ENCODE assay signal across 1 cellular context in genomic region chr2:189163889-189164288, GRCh38.
TF ChIP-seq lines count a peak whose summit lies in the region.

No MANE protein-coding gene starts in this region.

TF ChIP-seq in GM23338, 12 proteins besides CTCF, POLR2A, EP300 and RAD21 (continued from another document):
- TF ChIP-seq ZNF462 (CRISPR knock-in tag; IDR thresholded peaks at IDR 0.05) (no peak), EZH2phosphoT487 (IDR thresholded peaks at IDR 0.05; ENCODE audit: unreplicated experiment) (no peak), ZNF331 (CRISPR knock-in tag; IDR thresholded peaks at IDR 0.05; ENCODE audit: low read depth) (no peak), EZH2 (IDR thresholded peaks at IDR 0.05; ENCODE audit: low read depth, unreplicated experiment) (no peak)
